Comparison of ENCODE assay signal across 12 cellular contexts in genomic region chr2:96249654-96250053, GRCh38. TPM values are rescaled to one million over a fixed set of nuclear protein-coding genes. Genes with fewer than 3 reads are reported as not detected.
DNase-seq lines count a peak whose midpoint lies in the region; FAIRE-seq and TF ChIP-seq lines count a peak whose summit lies in the region.
"Had no signal": no experiment of that assay in that cellular context is flagged by ENCODE, and none has a peak within 500 bp of the region (broad histone marks: within the 10 kb centered on the region; RNA-seq: fewer than 3 reads in every experiment).

No MANE protein-coding gene starts in this region.

- peak overlapping the region; percentile 27; the same call in 1 of the 2 replicates for H3K4me3 Mint-ChIP-seq in HFFc6
- H3K4me3 Mint-ChIP-seq: activated naive CD4-positive, alpha-beta T cell treated with anti-CD3 and anti-CD28 coated beads for 36 hours had no signal

- intact Hi-C loops in sigmoid colon (cut with DNase I), result no loop called here

- H3K9me3 ChIP-seq in sigmoid colon, result no peaks in the 10 kb centered on the region

- no peak overlapping the region for H3K4me3 ChIP-seq in sigmoid colon

- H3K36me3 ChIP-seq in sigmoid colon, result peaks cover 11 to 31% (median 24%) of the 10 kb centered on the region in 4 donors

- H3K27ac ChIP-seq in sigmoid colon, result peak overlapping the region in 1 of 4 donors; percentile 11

- H3K4me1 ChIP-seq in sigmoid colon, result peaks cover 0 to 20% (median 8%) of the 10 kb centered on the region in 4 donors

- H3K9me3 Mint-ChIP-seq in HFFc6, result peaks cover 7% of the 10 kb centered on the region
- H3K9me3 Mint-ChIP-seq: activated naive CD4-positive, alpha-beta T cell treated with anti-CD3 and anti-CD28 coated beads for 36 hours had no signal

- H3K27ac Mint-ChIP-seq in HFFc6, result peak overlapping the region; percentile 74

- H3K27me3 Mint-ChIP-seq in HFFc6 (ENCODE audit: insufficient read depth), result no peaks in the 10 kb centered on the region; the same call in 1 of the 2 replicates

- TF ChIP-seq POLR2A in erythroblast (IDR thresholded peaks at IDR 0.05; ENCODE audit: low read length), result peak; percentile 22
- no peak for TF ChIP-seq POLR2A in sigmoid colon (IDR thresholded peaks at IDR 0.05)

- peak; percentile 31 for DNase-seq in NCI-H2171 treated with DMSO at 0.1 percent for 48 hours (lab: John Stamatoyannopoulos, UW)
- DNase-seq in NCI-H2171 (lab: John Stamatoyannopoulos, UW), result no peak
- peak; percentile 72 for DNase-seq in HFFc6
- DNase-seq in erythroblast (lab: John Stamatoyannopoulos, UW), result no peak
- peak; percentile 70 for DNase-seq in sigmoid colon
- no peak for DNase-seq in GF-D8 (lab: John Stamatoyannopoulos, UW)
- DNase-seq in frontal cortex (ENCODE audit: low spot score in 2 of 2), result no peak
- no peak for DNase-seq in NK-92 treated with Interleukin-12 subunit alpha and Interleukin-12 subunit beta, amount 100 ng/mL, for 24 hours (lab: John Stamatoyannopoulos, UW)
- DNase-seq: 8988T; activated naive CD4-positive, alpha-beta T cell treated with anti-CD3 and anti-CD28 coated beads for 36 hours; occipital lobe had no signal

- TF ChIP-seq CTCF in HFFc6 (IDR thresholded peaks at IDR 0.05) (no peak), sigmoid colon (IDR thresholded peaks at IDR 0.05) (no peak)

- peaks cover 42% of the 10 kb centered on the region for H3K36me3 Mint-ChIP-seq in HFFc6 (ENCODE audit: low read depth)

- 91 to 93% methylated on average over 9 of the region's 9 CpGs for WGBS in sigmoid colon, 2 donors

- peaks cover 69% of the 10 kb centered on the region for H3K4me1 Mint-ChIP-seq in HFFc6 (ENCODE audit: low read depth)

- FAIRE-seq in frontal cortex (lab: Jason Lieb, UNC), result no peak
- FAIRE-seq: endothelial cell of umbilical vein had no signal

- no peak for TF ChIP-seq EP300 in sigmoid colon (IDR thresholded peaks at IDR 0.05)

- H3K27me3 ChIP-seq in sigmoid colon, result no peaks in the 10 kb centered on the region

RNA-seq across cellular contexts. Expression of gene TMEM127, which starts 16.1 kb away (rescaled TPM):
- 10 to 100 TPM; 57.6 to 84.6 (median 71.1) TPM for total RNA-seq in HFFc6 (2021; fragmentation: NEBNext Ultra II Directional; extraction: Animal tissue kit (Norgen Biotek cat#: 25700))
- total RNA-seq in sigmoid colon (10 to 100 TPM; 24.6 to 30.5 (median 27.9) TPM), frontal cortex (14.7 TPM)
- 10 to 100 TPM; 10.8 to 40.1 (median 12.5) TPM for polyA plus RNA-seq in sigmoid colon

RNA-seq across cellular contexts. Expression of gene CIAO1, which starts 16.4 kb away (rescaled TPM):
- 10 to 100 TPM; 54.9 to 71.4 (median 60.4) TPM for total RNA-seq in HFFc6 (2021; fragmentation: NEBNext Ultra II Directional; extraction: Animal tissue kit (Norgen Biotek cat#: 25700))
- total RNA-seq in sigmoid colon (100 to 1,000 TPM in 2 of 4 donors, 10 to 100 TPM in 2; 77.4 to 110 (median 95.2) TPM), frontal cortex (74.6 TPM)
- polyA plus RNA-seq in sigmoid colon, result 10 to 100 TPM; 45.6 to 55.0 (median 51.1) TPM

RNA-seq across cellular contexts. Expression of gene STARD7, which starts 41.0 kb away (rescaled TPM):
- 100 to 1,000 TPM; 167 to 195 (median 180) TPM for total RNA-seq in HFFc6 (2021; fragmentation: NEBNext Ultra II Directional; extraction: Animal tissue kit (Norgen Biotek cat#: 25700))
- total RNA-seq in sigmoid colon (10 to 100 TPM; 50.4 to 88.5 (median 73.1) TPM), frontal cortex (174 TPM)
- 10 to 100 TPM; 39.6 to 74.6 (median 40.5) TPM for polyA plus RNA-seq in sigmoid colon

RNA-seq across cellular contexts. Expression of gene SNRNP200, which starts 55.7 kb away (rescaled TPM):
- 100 to 1,000 TPM in 2 of 6 experiments, 10 to 100 TPM in 4; 88.0 to 106 (median 93.3) TPM for total RNA-seq in HFFc6 (2021; fragmentation: NEBNext Ultra II Directional; extraction: Animal tissue kit (Norgen Biotek cat#: 25700))
- total RNA-seq in sigmoid colon (10 to 100 TPM; 69.4 to 86.1 (median 79.2) TPM), frontal cortex (41.6 TPM)
- 10 to 100 TPM; 26.8 to 86.5 (median 31.8) TPM for polyA plus RNA-seq in sigmoid colon

Comparison
In these comparisons a context has a peak if more than half of its experiments do, and no peak if none do; other contexts are left out.
1. DNase-seq: peak in NCI-H2171 treated with DMSO at 0.1 percent for 48 hours (single experiment), HFFc6 (single experiment) and sigmoid colon (single experiment); none in NCI-H2171 (single experiment), erythroblast (0 of 2), GF-D8 (single experiment), frontal cortex (0 of 2) and NK-92 treated with Interleukin-12 subunit alpha and Interleukin-12 subunit beta, amount 100 ng/mL, for 24 hours (single experiment).